9 cellular contexts compared by ENCODE assay signal in genomic region chr5:150081541-150082283, GRCh38. TPM values are rescaled to one million over a fixed set of nuclear protein-coding genes. Genes with fewer than 3 reads are reported as not detected.
DNase-seq lines count a peak whose midpoint lies in the region; ATAC-seq, FAIRE-seq and TF ChIP-seq lines count a peak whose summit lies in the region.
"Had no signal": no experiment of that assay in that cellular context is flagged by ENCODE, and none has a peak within 500 bp of the region (broad histone marks: within the 10 kb centered on the region; RNA-seq: fewer than 3 reads in every experiment).

No MANE protein-coding gene starts in this region.

- intact Hi-C loops in left ventricle myocardium superior (cut with micrococcal nuclease): no loop called here

- FAIRE-seq in GM18507 (lab: Jason Lieb, UNC): peak; percentile 72

- H3K4me1 Mint-ChIP-seq in stimulated activated naive B cell treated with anti-CD40 and anti-IgM and Interleukin-4, amounts not matched to agents 10 μg/mL and 1 μg/mL and 100 μg/mL, for 72 hours: peaks cover 50 to 60% of the 10 kb centered on the region in 2 donors

- peak; percentile 32 for DNase-seq in GM18507 (ENCODE audit: extremely low spot score, insufficient read length, low read depth)
- DNase-seq in left ventricle myocardium superior: peak; percentile 79
- DNase-seq in stimulated activated naive B cell treated with anti-CD40 and anti-IgM and Interleukin-4, amounts not matched to agents 10 μg/mL and 1 μg/mL and 100 μg/mL, for 72 hours: peak; percentile 80
- no peak for DNase-seq in COR-L47 (lab: John Stamatoyannopoulos, UW)
- DNase-seq in NCI-H2171 (lab: John Stamatoyannopoulos, UW): no peak
- no peak for DNase-seq in dedifferentiated amniotic fluid mesenchymal stem cell (ENCODE audit: extremely low spot score)

- H3K9me3 Mint-ChIP-seq in stimulated activated naive B cell treated with anti-CD40 and anti-IgM and Interleukin-4, amounts not matched to agents 10 μg/mL and 1 μg/mL and 100 μg/mL, for 72 hours: no peaks in the 10 kb centered on the region

- peak; percentile 90 for ATAC-seq in HG02759 (IDR thresholded peaks at IDR 0.05; ENCODE audit: unreplicated experiment)
- ATAC-seq in left ventricle myocardium superior: peak; percentile 85
- peak; percentile 95 to 96 for ATAC-seq in stimulated activated naive B cell treated with anti-CD40 and anti-IgM and Interleukin-4, amounts not matched to agents 10 μg/mL and 1 μg/mL and 100 μg/mL, for 72 hours (replicated peaks)
- ATAC-seq: HCT116 had no signal

- no peaks in the 10 kb centered on the region for H3K36me3 Mint-ChIP-seq in stimulated activated naive B cell treated with anti-CD40 and anti-IgM and Interleukin-4, amounts not matched to agents 10 μg/mL and 1 μg/mL and 100 μg/mL, for 72 hours

- peak overlapping the region; percentile 48 to 56 for H3K4me3 Mint-ChIP-seq in stimulated activated naive B cell treated with anti-CD40 and anti-IgM and Interleukin-4, amounts not matched to agents 10 μg/mL and 1 μg/mL and 100 μg/mL, for 72 hours

- peak overlapping the region; percentile 78 for H3K27ac Mint-ChIP-seq in stimulated activated naive B cell treated with anti-CD40 and anti-IgM and Interleukin-4, amounts not matched to agents 10 μg/mL and 1 μg/mL and 100 μg/mL, for 72 hours

- H3K27me3 Mint-ChIP-seq in stimulated activated naive B cell treated with anti-CD40 and anti-IgM and Interleukin-4, amounts not matched to agents 10 μg/mL and 1 μg/mL and 100 μg/mL, for 72 hours: no peaks in the 10 kb centered on the region

TF ChIP-seq in PFSK-1, 5 proteins besides CTCF, POLR2A, EP300 and RAD21:
- TF ChIP-seq REST (IDR thresholded peaks at IDR 0.05; ENCODE audit: insufficient read depth in 1 of 2, low read depth in 2 of 2, low read length in 2 of 2): no peak
- TF ChIP-seq TAF1 (IDR thresholded peaks at IDR 0.05; ENCODE audit: borderline replicate concordance, insufficient read depth, low read length): no peak
- TF ChIP-seq POLR2AphosphoS5 (IDR thresholded peaks at IDR 0.05; ENCODE audit: low read depth, low read length): no peak
- peak; percentile 55 for TF ChIP-seq FOXP2 (optimal IDR thresholded peaks at IDR 0.05; ENCODE audit: borderline replicate concordance, extremely low read depth, extremely low read length, insufficient read depth)
- no peak for TF ChIP-seq SIN3A (IDR thresholded peaks at IDR 0.05; ENCODE audit: borderline replicate concordance, insufficient read depth, low read length)

RNA-seq across cellular contexts. Expression of gene CSF1R, which starts 4.6 kb away (rescaled TPM):
- 0.31 TPM for polyA plus RNA-seq in PFSK-1 (2012; ENCODE audit: insufficient read length, low read depth)
- total RNA-seq in left ventricle myocardium superior: 20.1 TPM

Comparison
In these comparisons a context has a peak if more than half of its experiments do, and no peak if none do; other contexts are left out.
1. DNase-seq: peak in GM18507 (single experiment), left ventricle myocardium superior (single experiment) and stimulated activated naive B cell treated with anti-CD40 and anti-IgM and Interleukin-4, amounts not matched to agents 10 μg/mL and 1 μg/mL and 100 μg/mL, for 72 hours (single experiment); none in COR-L47 (single experiment), NCI-H2171 (single experiment) and dedifferentiated amniotic fluid mesenchymal stem cell (single experiment).
2. Peak in every context shown above with its lines, with median percentiles within 50 percentile points of each other: ATAC-seq.